In the genomic region with DNA sequence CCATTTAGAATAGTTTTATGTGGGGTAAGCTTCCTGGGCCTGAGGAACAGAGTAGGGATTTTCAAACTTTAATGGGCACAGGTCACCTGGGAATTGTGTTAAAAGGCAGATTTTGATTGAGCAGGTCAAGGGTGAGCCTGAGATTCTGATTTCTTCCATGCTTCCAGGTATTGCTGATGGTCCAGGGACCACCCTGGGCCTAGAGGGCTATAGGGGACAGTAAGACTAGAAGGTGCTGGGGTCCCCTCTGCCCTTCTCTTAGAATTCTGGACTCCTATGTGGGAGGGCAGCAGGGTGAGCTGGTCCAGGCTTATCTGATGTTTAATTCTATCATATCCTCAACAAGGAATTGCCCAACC, we compare ENCODE assay signal across 3 cellular contexts.
TF ChIP-seq lines count a peak whose summit lies in the region.

No MANE protein-coding gene starts in this region.

TF ChIP-seq in SK-N-SH, 30 proteins besides CTCF, POLR2A, EP300 and RAD21:
- no peak for TF ChIP-seq POLR2AphosphoS5 (IDR thresholded peaks at IDR 0.05; ENCODE audit: low read depth, low read length)
- TF ChIP-seq JUND (IDR thresholded peaks at IDR 0.05), result no peak
- TF ChIP-seq, protein P1, sequence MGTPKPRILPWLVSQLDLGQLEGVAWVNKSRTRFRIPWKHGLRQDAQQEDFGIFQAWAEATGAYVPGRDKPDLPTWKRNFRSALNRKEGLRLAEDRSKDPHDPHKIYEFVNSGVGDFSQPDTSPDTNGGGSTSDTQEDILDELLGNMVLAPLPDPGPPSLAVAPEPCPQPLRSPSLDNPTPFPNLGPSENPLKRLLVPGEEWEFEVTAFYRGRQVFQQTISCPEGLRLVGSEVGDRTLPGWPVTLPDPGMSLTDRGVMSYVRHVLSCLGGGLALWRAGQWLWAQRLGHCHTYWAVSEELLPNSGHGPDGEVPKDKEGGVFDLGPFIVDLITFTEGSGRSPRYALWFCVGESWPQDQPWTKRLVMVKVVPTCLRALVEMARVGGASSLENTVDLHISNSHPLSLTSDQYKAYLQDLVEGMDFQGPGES (IDR thresholded peaks at IDR 0.05; ENCODE audit: low read depth, low read length), result no peak
- TF ChIP-seq GATA2 (CRISPR knock-in tag; IDR thresholded peaks at IDR 0.05), result no peak
- TF ChIP-seq TCF12 (IDR thresholded peaks at IDR 0.05), result no peak
- no peak for TF ChIP-seq MXI1 (IDR thresholded peaks at IDR 0.05; ENCODE audit: low read depth, low read length)
- TF ChIP-seq SMC3 (IDR thresholded peaks at IDR 0.05; ENCODE audit: low read depth, low read length), result no peak
- no peak for TF ChIP-seq SIN3A (IDR thresholded peaks at IDR 0.05; ENCODE audit: borderline replicate concordance, low read depth, low read length)
- TF ChIP-seq GABPA (IDR thresholded peaks at IDR 0.05; ENCODE audit: low read depth), result no peak
- no peak for TF ChIP-seq TEAD4 (IDR thresholded peaks at IDR 0.05; ENCODE audit: borderline replicate concordance, insufficient read depth)
- TF ChIP-seq, protein P2, sequence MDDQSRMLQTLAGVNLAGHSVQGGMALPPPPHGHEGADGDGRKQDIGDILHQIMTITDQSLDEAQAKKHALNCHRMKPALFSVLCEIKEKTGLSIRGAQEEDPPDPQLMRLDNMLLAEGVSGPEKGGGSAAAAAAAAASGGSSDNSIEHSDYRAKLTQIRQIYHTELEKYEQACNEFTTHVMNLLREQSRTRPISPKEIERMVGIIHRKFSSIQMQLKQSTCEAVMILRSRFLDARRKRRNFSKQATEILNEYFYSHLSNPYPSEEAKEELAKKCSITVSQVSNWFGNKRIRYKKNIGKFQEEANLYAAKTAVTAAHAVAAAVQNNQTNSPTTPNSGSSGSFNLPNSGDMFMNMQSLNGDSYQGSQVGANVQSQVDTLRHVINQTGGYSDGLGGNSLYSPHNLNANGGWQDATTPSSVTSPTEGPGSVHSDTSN (IDR thresholded peaks at IDR 0.05), result no peak
- no peak for TF ChIP-seq USF1 (IDR thresholded peaks at IDR 0.05; ENCODE audit: borderline replicate concordance, low read depth)
- no peak for TF ChIP-seq FOXJ3 (CRISPR knock-in tag; IDR thresholded peaks at IDR 0.05)
- TF ChIP-seq, protein P3, sequence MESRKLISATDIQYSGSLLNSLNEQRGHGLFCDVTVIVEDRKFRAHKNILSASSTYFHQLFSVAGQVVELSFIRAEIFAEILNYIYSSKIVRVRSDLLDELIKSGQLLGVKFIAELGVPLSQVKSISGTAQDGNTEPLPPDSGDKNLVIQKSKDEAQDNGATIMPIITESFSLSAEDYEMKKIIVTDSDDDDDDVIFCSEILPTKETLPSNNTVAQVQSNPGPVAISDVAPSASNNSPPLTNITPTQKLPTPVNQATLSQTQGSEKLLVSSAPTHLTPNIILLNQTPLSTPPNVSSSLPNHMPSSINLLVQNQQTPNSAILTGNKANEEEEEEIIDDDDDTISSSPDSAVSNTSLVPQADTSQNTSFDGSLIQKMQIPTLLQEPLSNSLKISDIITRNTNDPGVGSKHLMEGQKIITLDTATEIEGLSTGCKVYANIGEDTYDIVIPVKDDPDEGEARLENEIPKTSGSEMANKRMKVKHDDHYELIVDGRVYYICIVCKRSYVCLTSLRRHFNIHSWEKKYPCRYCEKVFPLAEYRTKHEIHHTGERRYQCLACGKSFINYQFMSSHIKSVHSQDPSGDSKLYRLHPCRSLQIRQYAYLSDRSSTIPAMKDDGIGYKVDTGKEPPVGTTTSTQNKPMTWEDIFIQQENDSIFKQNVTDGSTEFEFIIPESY (IDR thresholded peaks at IDR 0.05; ENCODE audit: borderline replicate concordance, low read depth), result no peak
- TF ChIP-seq FOSL2 (IDR thresholded peaks at IDR 0.05; ENCODE audit: borderline replicate concordance, low read depth), result no peak

TF ChIP-seq in SK-N-SH treated with all-trans-retinoic acid at 6 μM for 48 hours, 23 proteins besides CTCF, POLR2A, EP300 and RAD21:
- TF ChIP-seq ZFP30 (CRISPR knock-in tag; IDR thresholded peaks at IDR 0.05), result no peak
- TF ChIP-seq PPARA (CRISPR knock-in tag; IDR thresholded peaks at IDR 0.05; ENCODE audit: borderline replicate concordance), result no peak
- TF ChIP-seq BACH2 (CRISPR knock-in tag; IDR thresholded peaks at IDR 0.05; ENCODE audit: borderline replicate concordance), result no peak
- TF ChIP-seq ARNTL (CRISPR knock-in tag; IDR thresholded peaks at IDR 0.05; ENCODE audit: borderline replicate concordance, low read depth), result no peak
- no peak for TF ChIP-seq TCF4 (CRISPR knock-in tag; IDR thresholded peaks at IDR 0.05; ENCODE audit: borderline replicate concordance)
- TF ChIP-seq OSR1 (CRISPR knock-in tag; IDR thresholded peaks at IDR 0.05), result no peak

TF ChIP-seq in GM12878, 131 proteins besides CTCF, POLR2A, EP300 and RAD21:
- TF ChIP-seq SMAD1 (IDR thresholded peaks at IDR 0.05; ENCODE audit: low read depth, partially characterized antibody) (no peak), ASH2L (IDR thresholded peaks at IDR 0.05; ENCODE audit: borderline replicate concordance, low read depth) (no peak), HDAC2 (IDR thresholded peaks at IDR 0.05) (no peak), PAX8 (IDR thresholded peaks at IDR 0.05) (no peak), BHLHE40 (IDR thresholded peaks at IDR 0.05; ENCODE audit: borderline replicate concordance in 1 of 2, low read depth in 2 of 2, low read length in 1 of 2) (no peak), ZNF24 (IDR thresholded peaks at IDR 0.05) (no peak), PML (IDR thresholded peaks at IDR 0.05; ENCODE audit: low read length) (no peak), IRF4 (IDR thresholded peaks at IDR 0.05; ENCODE audit: low read depth, low read length) (no peak), YY1 (IDR thresholded peaks at IDR 0.05; ENCODE audit: low read depth, low read length) (no peak), TCF3 (IDR thresholded peaks at IDR 0.05; ENCODE audit: borderline replicate concordance, insufficient read depth, low read depth, low read length) (no peak), HDAC6 (IDR thresholded peaks at IDR 0.05; ENCODE audit: unreplicated experiment) (no peak), CEBPB (IDR thresholded peaks at IDR 0.05; ENCODE audit: borderline replicate concordance in 1 of 2, low read depth in 2 of 2, low read length in 2 of 2) (no peak), BCLAF1 (IDR thresholded peaks at IDR 0.05) (no peak), RB1 (IDR thresholded peaks at IDR 0.05; ENCODE audit: borderline replicate concordance) (no peak), MYC (IDR thresholded peaks at IDR 0.05; ENCODE audit: insufficient read depth, insufficient read length, insufficient replicate concordance, low read length, severe bottlenecking) (no peak)
- TF ChIP-seq, protein P4, sequence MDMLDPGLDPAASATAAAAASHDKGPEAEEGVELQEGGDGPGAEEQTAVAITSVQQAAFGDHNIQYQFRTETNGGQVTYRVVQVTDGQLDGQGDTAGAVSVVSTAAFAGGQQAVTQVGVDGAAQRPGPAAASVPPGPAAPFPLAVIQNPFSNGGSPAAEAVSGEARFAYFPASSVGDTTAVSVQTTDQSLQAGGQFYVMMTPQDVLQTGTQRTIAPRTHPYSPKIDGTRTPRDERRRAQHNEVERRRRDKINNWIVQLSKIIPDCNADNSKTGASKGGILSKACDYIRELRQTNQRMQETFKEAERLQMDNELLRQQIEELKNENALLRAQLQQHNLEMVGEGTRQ (IDR thresholded peaks at IDR 0.05; ENCODE audit: borderline replicate concordance, low read depth, low read length), result no peak
